12 cellular contexts compared by ENCODE assay signal in genomic region chr4:82599336-82599735, GRCh38. TPM values are rescaled to one million over a fixed set of nuclear protein-coding genes. Genes with fewer than 3 reads are reported as not detected.
DNase-seq lines count a peak whose midpoint lies in the region; ATAC-seq and TF ChIP-seq lines count a peak whose summit lies in the region.
"Had no signal": no experiment of that assay in that cellular context is flagged by ENCODE, and none has a peak within 500 bp of the region (broad histone marks: within the 10 kb centered on the region; RNA-seq: fewer than 3 reads in every experiment).

No MANE protein-coding gene starts in this region.

- DNase-seq in GDM1 (lab: John Stamatoyannopoulos, UW) (peak; percentile 8), LNCaP clone FGC (ENCODE audit: low read depth) (peak; percentile 15), OCI-M1 (lab: John Stamatoyannopoulos, UW) (peak; percentile 43), left lobe of liver (ENCODE audit: low spot score) (no peak), activated gamma-delta T cell treated with Interleukin-2 at 50 U/mL for 16 hours (no peak), lower leg skin (ENCODE audit: low spot score in 2 of 2) (no peak), AG08396 (ENCODE audit: low spot score) (no peak)
- DNase-seq: activated CD4-positive, alpha-beta T cell treated with anti-CD3 and anti-CD28 coated beads, Interleukin-2, amount 50 U/mL, for 48 hours; COR-L47; immature natural killer cell; right cardiac atrium; T-helper 1 cell had no signal

- TF ChIP-seq CTCF in LNCaP clone FGC (IDR thresholded peaks at IDR 0.05; ENCODE audit: control insufficient read depth, extremely low read depth, insufficient read depth) (peak; percentile 48), lower leg skin (IDR thresholded peaks at IDR 0.05) (no peak)

- TF ChIP-seq POLR2A in lower leg skin (IDR thresholded peaks at IDR 0.05) = no peak

- WGBS in lower leg skin, 2 donors = 76 to 78% methylated on average over 4 of the region's 4 CpGs

- no peak overlapping the region for H3K4me3 ChIP-seq in LNCaP clone FGC (ENCODE audit: low read depth, low read length)
- H3K4me3 ChIP-seq in lower leg skin (ENCODE audit: low read depth, poor library complexity, severe bottlenecking) = no peak overlapping the region

- peak; percentile 62 for ATAC-seq in left lobe of liver
- ATAC-seq: right cardiac atrium had no signal

- intact Hi-C loops in lower leg skin (cut with DNase I; ENCODE audit: low total_unique reads) = no loop called here

RNA-seq across cellular contexts. Expression of gene TMEM150C, which starts 37.5 kb away (rescaled TPM):
- 8.1 TPM for total RNA-seq in left lobe of liver
- total RNA-seq in lower leg skin = 10 to 100 TPM in 1 of 4 donors, 1 to 10 TPM in 3; 3.4 to 15.5 (median 7.3) TPM

Comparison
In these comparisons a context has a peak if more than half of its experiments do, and no peak if none do; other contexts are left out.
1. DNase-seq: peak in GDM1 (single experiment), LNCaP clone FGC (single experiment) and OCI-M1 (single experiment); none in left lobe of liver (single experiment), activated gamma-delta T cell treated with Interleukin-2 at 50 U/mL for 16 hours (single experiment), lower leg skin (0 of 2) and AG08396 (single experiment).